In the genomic region with DNA sequence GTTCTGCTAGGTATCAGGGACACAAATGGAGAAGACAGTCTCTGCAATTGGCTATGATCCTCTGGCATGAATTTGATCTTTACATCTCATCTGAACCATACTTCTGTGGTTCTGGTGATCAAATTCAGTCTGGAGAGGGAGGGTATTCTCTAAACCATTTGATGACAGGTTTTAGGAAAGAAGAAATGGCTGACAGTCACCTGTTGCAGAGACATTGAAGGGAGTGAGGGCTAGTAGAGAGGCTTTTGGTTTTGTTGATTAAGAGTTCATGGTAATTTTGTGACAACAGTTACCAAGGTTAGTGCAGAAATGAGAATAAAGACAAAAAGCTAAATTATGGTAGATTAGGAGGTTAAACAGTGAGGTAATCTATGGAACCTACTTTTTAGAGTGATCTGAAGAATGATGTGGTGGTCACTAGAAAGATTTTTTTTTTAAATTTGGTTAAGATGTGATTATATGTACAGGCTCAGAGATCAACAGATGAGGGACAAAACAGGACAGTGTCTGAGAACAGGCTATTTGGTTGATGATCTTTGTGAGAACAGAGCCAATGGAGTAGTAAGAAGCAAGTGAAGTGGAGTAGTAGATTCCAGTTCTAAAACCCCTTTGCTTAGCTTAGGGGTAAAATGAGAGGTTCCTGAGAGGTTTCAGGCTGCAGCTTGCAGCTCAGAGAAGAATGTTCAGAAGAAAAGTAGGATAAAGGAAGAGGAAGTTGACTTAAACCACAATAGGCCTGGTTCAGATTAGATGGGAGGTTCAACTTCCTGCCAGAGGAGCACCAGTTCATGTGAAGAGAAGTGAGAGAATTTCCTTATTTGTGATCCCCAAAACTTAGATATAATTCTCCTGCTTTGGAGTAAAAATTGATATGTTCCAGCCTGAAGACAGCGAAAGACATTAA, we compare ENCODE assay signal across 1 cellular context.
A peak's percentile ranks its signal among the peaks of the same experiment; 100 is the strongest.
TF ChIP-seq lines count a peak whose summit lies in the region.

No MANE protein-coding gene starts in this region.

TF ChIP-seq in K562, 482 proteins besides CTCF, POLR2A, EP300 and RAD21 (continued from another document and continues in another):
- no peak for TF ChIP-seq USF2 (CRISPR knock-in tag; IDR thresholded peaks at IDR 0.05)
- no peak for TF ChIP-seq CBX3 (IDR thresholded peaks at IDR 0.05; ENCODE audit: borderline replicate concordance in 1 of 2, low read length in 2 of 2)
- peak; percentile 71 for TF ChIP-seq SOX6 (IDR thresholded peaks at IDR 0.05)
- TF ChIP-seq SAFB (IDR thresholded peaks at IDR 0.05; ENCODE audit: borderline replicate concordance, low read depth, low read length): no peak
- TF ChIP-seq, protein P1, sequence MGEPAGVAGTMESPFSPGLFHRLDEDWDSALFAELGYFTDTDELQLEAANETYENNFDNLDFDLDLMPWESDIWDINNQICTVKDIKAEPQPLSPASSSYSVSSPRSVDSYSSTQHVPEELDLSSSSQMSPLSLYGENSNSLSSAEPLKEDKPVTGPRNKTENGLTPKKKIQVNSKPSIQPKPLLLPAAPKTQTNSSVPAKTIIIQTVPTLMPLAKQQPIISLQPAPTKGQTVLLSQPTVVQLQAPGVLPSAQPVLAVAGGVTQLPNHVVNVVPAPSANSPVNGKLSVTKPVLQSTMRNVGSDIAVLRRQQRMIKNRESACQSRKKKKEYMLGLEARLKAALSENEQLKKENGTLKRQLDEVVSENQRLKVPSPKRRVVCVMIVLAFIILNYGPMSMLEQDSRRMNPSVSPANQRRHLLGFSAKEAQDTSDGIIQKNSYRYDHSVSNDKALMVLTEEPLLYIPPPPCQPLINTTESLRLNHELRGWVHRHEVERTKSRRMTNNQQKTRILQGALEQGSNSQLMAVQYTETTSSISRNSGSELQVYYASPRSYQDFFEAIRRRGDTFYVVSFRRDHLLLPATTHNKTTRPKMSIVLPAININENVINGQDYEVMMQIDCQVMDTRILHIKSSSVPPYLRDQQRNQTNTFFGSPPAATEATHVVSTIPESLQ (CRISPR knock-in tag; IDR thresholded peaks at IDR 0.05): no peak
- TF ChIP-seq ZNF311 (CRISPR knock-in tag; IDR thresholded peaks at IDR 0.05): no peak
- no peak for TF ChIP-seq ZNF41 (CRISPR knock-in tag; conservative IDR thresholded peaks at IDR 0.05)
- no peak for TF ChIP-seq FIP1L1 (IDR thresholded peaks at IDR 0.05; ENCODE audit: low read depth, low read length, poor library complexity, severe bottlenecking)
- TF ChIP-seq TFE3 (CRISPR knock-in tag; IDR thresholded peaks at IDR 0.05): no peak
- no peak for TF ChIP-seq HDGF (IDR thresholded peaks at IDR 0.05)
- TF ChIP-seq MEF2D (tag; conservative IDR thresholded peaks at IDR 0.05; ENCODE audit: low read depth): no peak
- TF ChIP-seq, protein P2, sequence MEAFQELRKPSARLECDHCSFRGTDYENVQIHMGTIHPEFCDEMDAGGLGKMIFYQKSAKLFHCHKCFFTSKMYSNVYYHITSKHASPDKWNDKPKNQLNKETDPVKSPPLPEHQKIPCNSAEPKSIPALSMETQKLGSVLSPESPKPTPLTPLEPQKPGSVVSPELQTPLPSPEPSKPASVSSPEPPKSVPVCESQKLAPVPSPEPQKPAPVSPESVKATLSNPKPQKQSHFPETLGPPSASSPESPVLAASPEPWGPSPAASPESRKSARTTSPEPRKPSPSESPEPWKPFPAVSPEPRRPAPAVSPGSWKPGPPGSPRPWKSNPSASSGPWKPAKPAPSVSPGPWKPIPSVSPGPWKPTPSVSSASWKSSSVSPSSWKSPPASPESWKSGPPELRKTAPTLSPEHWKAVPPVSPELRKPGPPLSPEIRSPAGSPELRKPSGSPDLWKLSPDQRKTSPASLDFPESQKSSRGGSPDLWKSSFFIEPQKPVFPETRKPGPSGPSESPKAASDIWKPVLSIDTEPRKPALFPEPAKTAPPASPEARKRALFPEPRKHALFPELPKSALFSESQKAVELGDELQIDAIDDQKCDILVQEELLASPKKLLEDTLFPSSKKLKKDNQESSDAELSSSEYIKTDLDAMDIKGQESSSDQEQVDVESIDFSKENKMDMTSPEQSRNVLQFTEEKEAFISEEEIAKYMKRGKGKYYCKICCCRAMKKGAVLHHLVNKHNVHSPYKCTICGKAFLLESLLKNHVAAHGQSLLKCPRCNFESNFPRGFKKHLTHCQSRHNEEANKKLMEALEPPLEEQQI (IDR thresholded peaks at IDR 0.05): no peak
- TF ChIP-seq SRSF7 (optimal IDR thresholded peaks at IDR 0.05; ENCODE audit: low read depth, low read length): no peak
- no peak for TF ChIP-seq ZNF197 (CRISPR knock-in tag; IDR thresholded peaks at IDR 0.05; ENCODE audit: low read depth)
- TF ChIP-seq TSC22D4 (tag; IDR thresholded peaks at IDR 0.05): no peak
- no peak for TF ChIP-seq ZKSCAN1 (IDR thresholded peaks at IDR 0.05; ENCODE audit: low read depth, low read length)
- TF ChIP-seq XRCC3 (IDR thresholded peaks at IDR 0.05): no peak
- TF ChIP-seq SMAD1 (IDR thresholded peaks at IDR 0.05; ENCODE audit: low read depth, low read length, partially characterized antibody): no peak
- no peak for TF ChIP-seq ZBTB43 (CRISPR knock-in tag; IDR thresholded peaks at IDR 0.05)
- no peak for TF ChIP-seq TCF7 (IDR thresholded peaks at IDR 0.05; ENCODE audit: borderline replicate concordance)
- no peak for TF ChIP-seq PCBP2 (IDR thresholded peaks at IDR 0.05; ENCODE audit: low read depth, low read length, poor library complexity, severe bottlenecking)
- no peak for TF ChIP-seq HMG20B (CRISPR knock-in tag; IDR thresholded peaks at IDR 0.05)
- TF ChIP-seq BRF1 (IDR thresholded peaks at IDR 0.05; ENCODE audit: borderline replicate concordance, extremely low read depth, insufficient read length): no peak
- TF ChIP-seq HNRNPL (IDR thresholded peaks at IDR 0.05; ENCODE audit: low read depth, low read length): no peak
- TF ChIP-seq, protein P3, sequence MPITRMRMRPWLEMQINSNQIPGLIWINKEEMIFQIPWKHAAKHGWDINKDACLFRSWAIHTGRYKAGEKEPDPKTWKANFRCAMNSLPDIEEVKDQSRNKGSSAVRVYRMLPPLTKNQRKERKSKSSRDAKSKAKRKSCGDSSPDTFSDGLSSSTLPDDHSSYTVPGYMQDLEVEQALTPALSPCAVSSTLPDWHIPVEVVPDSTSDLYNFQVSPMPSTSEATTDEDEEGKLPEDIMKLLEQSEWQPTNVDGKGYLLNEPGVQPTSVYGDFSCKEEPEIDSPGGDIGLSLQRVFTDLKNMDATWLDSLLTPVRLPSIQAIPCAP (CRISPR knock-in tag; IDR thresholded peaks at IDR 0.05; ENCODE audit: borderline replicate concordance): no peak
- TF ChIP-seq HSF4 (CRISPR knock-in tag; IDR thresholded peaks at IDR 0.05; ENCODE audit: borderline replicate concordance): no peak
- no peak for TF ChIP-seq ZNF449 (CRISPR knock-in tag; IDR thresholded peaks at IDR 0.05)
- TF ChIP-seq ZNF584 (CRISPR knock-in tag; IDR thresholded peaks at IDR 0.05; ENCODE audit: low read depth): no peak; the same call in 1 of the 2 replicates
- TF ChIP-seq GTF3C2 (IDR thresholded peaks at IDR 0.05; ENCODE audit: borderline replicate concordance, extremely low read depth, insufficient read length): no peak
- TF ChIP-seq ZSCAN32 (CRISPR knock-in tag; IDR thresholded peaks at IDR 0.05): no peak
- no peak for TF ChIP-seq ATF1 (CRISPR knock-in tag; IDR thresholded peaks at IDR 0.05)
- no peak for TF ChIP-seq ATF1 (tag; IDR thresholded peaks at IDR 0.05)
- TF ChIP-seq, protein P4, sequence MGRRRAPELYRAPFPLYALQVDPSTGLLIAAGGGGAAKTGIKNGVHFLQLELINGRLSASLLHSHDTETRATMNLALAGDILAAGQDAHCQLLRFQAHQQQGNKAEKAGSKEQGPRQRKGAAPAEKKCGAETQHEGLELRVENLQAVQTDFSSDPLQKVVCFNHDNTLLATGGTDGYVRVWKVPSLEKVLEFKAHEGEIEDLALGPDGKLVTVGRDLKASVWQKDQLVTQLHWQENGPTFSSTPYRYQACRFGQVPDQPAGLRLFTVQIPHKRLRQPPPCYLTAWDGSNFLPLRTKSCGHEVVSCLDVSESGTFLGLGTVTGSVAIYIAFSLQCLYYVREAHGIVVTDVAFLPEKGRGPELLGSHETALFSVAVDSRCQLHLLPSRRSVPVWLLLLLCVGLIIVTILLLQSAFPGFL (CRISPR knock-in tag; IDR thresholded peaks at IDR 0.05): no peak
- no peak for TF ChIP-seq DNMT1 (IDR thresholded peaks at IDR 0.05)
- TF ChIP-seq HIVEP1 (CRISPR knock-in tag; IDR thresholded peaks at IDR 0.05): no peak
- no peak for TF ChIP-seq SRSF9 (IDR thresholded peaks at IDR 0.05; ENCODE audit: borderline replicate concordance, low read depth, low read length)
- no peak for TF ChIP-seq KAT7 (CRISPR knock-in tag; IDR thresholded peaks at IDR 0.05; ENCODE audit: borderline replicate concordance)
- no peak for TF ChIP-seq HNRNPLL (IDR thresholded peaks at IDR 0.05; ENCODE audit: low read depth, low read length, poor library complexity, severe bottlenecking)
- TF ChIP-seq, protein P5, sequence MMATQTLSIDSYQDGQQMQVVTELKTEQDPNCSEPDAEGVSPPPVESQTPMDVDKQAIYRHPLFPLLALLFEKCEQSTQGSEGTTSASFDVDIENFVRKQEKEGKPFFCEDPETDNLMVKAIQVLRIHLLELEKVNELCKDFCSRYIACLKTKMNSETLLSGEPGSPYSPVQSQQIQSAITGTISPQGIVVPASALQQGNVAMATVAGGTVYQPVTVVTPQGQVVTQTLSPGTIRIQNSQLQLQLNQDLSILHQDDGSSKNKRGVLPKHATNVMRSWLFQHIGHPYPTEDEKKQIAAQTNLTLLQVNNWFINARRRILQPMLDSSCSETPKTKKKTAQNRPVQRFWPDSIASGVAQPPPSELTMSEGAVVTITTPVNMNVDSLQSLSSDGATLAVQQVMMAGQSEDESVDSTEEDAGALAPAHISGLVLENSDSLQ (IDR thresholded peaks at IDR 0.05): no peak
- no peak for TF ChIP-seq TRIM24 (IDR thresholded peaks at IDR 0.05)
- TF ChIP-seq SMARCE1 (IDR thresholded peaks at IDR 0.05): peak; percentile 25; the same call in 1 of the 2 replicates
- TF ChIP-seq ZBTB8A (IDR thresholded peaks at IDR 0.05; ENCODE audit: partially characterized antibody): no peak
- TF ChIP-seq MCM3 (IDR thresholded peaks at IDR 0.05): no peak
- TF ChIP-seq ERF (CRISPR knock-in tag; IDR thresholded peaks at IDR 0.05): no peak
- TF ChIP-seq ZNF347 (CRISPR knock-in tag; IDR thresholded peaks at IDR 0.05; ENCODE audit: low read depth): no peak
- TF ChIP-seq PML (IDR thresholded peaks at IDR 0.05; ENCODE audit: low read length): peak; percentile 28; the same call in 1 of the 2 replicates
- no peak for TF ChIP-seq CREM (IDR thresholded peaks at IDR 0.05; ENCODE audit: low read depth)
- TF ChIP-seq TCF3 (CRISPR knock-in tag; IDR thresholded peaks at IDR 0.05): peak; percentile 71
- no peak for TF ChIP-seq CHCHD3 (CRISPR knock-in tag; IDR thresholded peaks at IDR 0.05)
- TF ChIP-seq LARP7 (IDR thresholded peaks at IDR 0.05): no peak
- TF ChIP-seq ZNF507 (tag; conservative IDR thresholded peaks at IDR 0.05): no peak
- no peak for TF ChIP-seq HNRNPH1 (optimal IDR thresholded peaks at IDR 0.05; ENCODE audit: low read depth, low read length)
